ENCODE assay signal across 18 cellular contexts in genomic region chr1:186982116-186982515, GRCh38.
A peak's percentile ranks its signal among the peaks of the same experiment; 100 is the strongest.
DNase-seq lines count a peak whose midpoint lies in the region; TF ChIP-seq lines count a peak whose summit lies in the region.
"Had no signal": no experiment of that assay in that cellular context is flagged by ENCODE, and none has a peak within 500 bp of the region (broad histone marks: within the 10 kb centered on the region; RNA-seq: fewer than 3 reads in every experiment).

No MANE protein-coding gene starts in this region.

- no peak overlapping the region for H3K9ac ChIP-seq in rectal smooth muscle tissue (ENCODE audit: low read length)
- H3K9ac ChIP-seq: BLaER1 had no signal

- H3K4me1 ChIP-seq in hepatocyte (ENCODE audit: insufficient read depth) (peaks cover 7% of the 10 kb centered on the region), rectal smooth muscle tissue (ENCODE audit: control insufficient read depth, insufficient read depth, low read length) (peaks cover 38% of the 10 kb centered on the region), transverse colon (peaks cover 0 to 14% (median 6%) of the 10 kb centered on the region in 4 donors), testis (no peaks in the 10 kb centered on the region)
- H3K4me1 ChIP-seq: BLaER1 had no signal

- DNase-seq in HL-60 (ENCODE audit: low read depth in 1 of 2, low spot score in 1 of 2), result no peak
- DNase-seq in hepatocyte (ENCODE audit: low spot score), result no peak
- no peak for DNase-seq in transverse colon
- no peak for DNase-seq in testis
- DNase-seq in cardiac septum (ENCODE audit: low spot score), result no peak
- no peak for DNase-seq in activated CD4-positive, alpha-beta T cell treated with anti-CD3 and anti-CD28 coated beads for 4 hours
- DNase-seq: CD4-positive, CD25-positive, alpha-beta regulatory T cell; KBM-7; MV-4-11; NCI-H1105 treated with DMSO at 0.1 percent for 48 hours; NCI-H2029; NCI-H446; NCI-H524 treated with DMSO at 0.1 percent for 48 hours; NCI-H774; SHP77 had no signal

- no peaks in the 10 kb centered on the region for H4K20me1 ChIP-seq in hepatocyte (ENCODE audit: insufficient read depth, poor library complexity, severe bottlenecking)
- H4K20me1 ChIP-seq: BLaER1 had no signal

- intact Hi-C loops in transverse colon (cut with DNase I; ENCODE audit: low total_unique reads) (loop anchor here (2.0 kb wide), 1 partner anchor 373 kb away; no protein-coding TSS in a partner anchor), testis (cut with DNase I; ENCODE audit: low total_unique reads) (no loop called here), cardiac septum (cut with DNase I) (no loop called here)

- in situ Hi-C loops in transverse colon (cut with MboI; ENCODE audit: low pct_ligation_motif_present in 1 of 4, low pct_unique_long_range_greater_than_20kb in 1 of 4, low sequenced_read_pairs in 3 of 4), result loop anchor here (10.0 to 25.0 kb wide), 6 partner anchors 270 to 577 kb away; no protein-coding TSS in a partner anchor

- H3K27me3 ChIP-seq in HL-60 (ENCODE audit: insufficient read depth, poor library complexity, severe bottlenecking) (no peaks in the 10 kb centered on the region), hepatocyte (no peaks in the 10 kb centered on the region), rectal smooth muscle tissue (ENCODE audit: control insufficient read depth, insufficient read depth, low read length) (no peaks in the 10 kb centered on the region), transverse colon (no peaks in the 10 kb centered on the region), testis (no peaks in the 10 kb centered on the region)
- H3K27me3 ChIP-seq: BLaER1 had no signal

- no peak for TF ChIP-seq CTCF in HL-60 (IDR thresholded peaks at IDR 0.05; ENCODE audit: insufficient read depth, low read length)
- TF ChIP-seq CTCF in hepatocyte (IDR thresholded peaks at IDR 0.05; ENCODE audit: poor library complexity), result no peak
- no peak for TF ChIP-seq CTCF in transverse colon (IDR thresholded peaks at IDR 0.05)
- no peak for TF ChIP-seq CTCF in testis (IDR thresholded peaks at IDR 0.05)

- no peaks in the 10 kb centered on the region for H3K9me2 ChIP-seq in hepatocyte (replicated peaks; ENCODE audit: insufficient read depth)

- no peaks in the 10 kb centered on the region for H3K79me2 ChIP-seq in hepatocyte

- H3K27ac ChIP-seq in HL-60 (replicated peaks) (peak overlapping the region; percentile 71), hepatocyte (peak overlapping the region; percentile 64), rectal smooth muscle tissue (ENCODE audit: low read depth, low read length) (peak overlapping the region; percentile 79), transverse colon (peak overlapping the region; percentile 58 to 77 (median 68)), testis (no peak overlapping the region)
- H3K27ac ChIP-seq: BLaER1, RWPE1 had no signal

- TF ChIP-seq POLR2A in transverse colon (IDR thresholded peaks at IDR 0.05) (no peak), testis (IDR thresholded peaks at IDR 0.05) (no peak)

- no peak overlapping the region for H3K4me3 ChIP-seq in HL-60 (replicated peaks; ENCODE audit: insufficient read depth, low read length)
- no peak overlapping the region for H3K4me3 ChIP-seq in hepatocyte
- no peak overlapping the region for H3K4me3 ChIP-seq in rectal smooth muscle tissue (ENCODE audit: low read length)
- H3K4me3 ChIP-seq in transverse colon, result no peak overlapping the region
- no peak overlapping the region for H3K4me3 ChIP-seq in testis
- H3K4me3 ChIP-seq: BLaER1 had no signal

- no peaks in the 10 kb centered on the region for H3K36me3 ChIP-seq in hepatocyte (replicated peaks; ENCODE audit: insufficient read depth, low read depth)
- no peaks in the 10 kb centered on the region for H3K36me3 ChIP-seq in rectal smooth muscle tissue (ENCODE audit: control insufficient read depth, insufficient read depth, low read length)
- H3K36me3 ChIP-seq in transverse colon, result no peaks in the 10 kb centered on the region
- H3K36me3 ChIP-seq in testis (ENCODE audit: low read depth, missing control alignments), result no peaks in the 10 kb centered on the region
- H3K36me3 ChIP-seq: BLaER1 had no signal

- TF ChIP-seq EP300 in transverse colon (IDR thresholded peaks at IDR 0.05; ENCODE audit: low read depth), result no peak

- no peak overlapping the region for H2AFZ ChIP-seq in hepatocyte

- H3K9me3 ChIP-seq in hepatocyte (ENCODE audit: low read depth) (no peaks in the 10 kb centered on the region), transverse colon (no peaks in the 10 kb centered on the region), testis (no peaks in the 10 kb centered on the region)
- H3K9me3 ChIP-seq: BLaER1 had no signal

- H3K4me2 ChIP-seq in hepatocyte, result no peak overlapping the region
- H3K4me2 ChIP-seq: BLaER1 had no signal

- WGBS in hepatocyte (ENCODE audit: low lambda C conversion rate, missing lambda C conversion rate), result 62% methylated on average over 3 of the region's 3 CpGs
- WGBS in transverse colon (ENCODE audit: low coverage in 1 of 2), 2 donors, result 35 to 50% methylated on average over 3 of the region's 3 CpGs
- WGBS in testis, 2 donors, result 67 to 75% methylated on average over 3 of the region's 3 CpGs

Comparison
In these comparisons a context has a peak if more than half of its experiments do, and no peak if none do; other contexts are left out.
1. H3K27ac ChIP-seq: peak in HL-60 (single experiment), hepatocyte (single experiment), rectal smooth muscle tissue (single experiment) and transverse colon (4 of 4); none in testis (0 of 2).